ENCODE assay signal across 14 cellular contexts in the genomic region with DNA sequence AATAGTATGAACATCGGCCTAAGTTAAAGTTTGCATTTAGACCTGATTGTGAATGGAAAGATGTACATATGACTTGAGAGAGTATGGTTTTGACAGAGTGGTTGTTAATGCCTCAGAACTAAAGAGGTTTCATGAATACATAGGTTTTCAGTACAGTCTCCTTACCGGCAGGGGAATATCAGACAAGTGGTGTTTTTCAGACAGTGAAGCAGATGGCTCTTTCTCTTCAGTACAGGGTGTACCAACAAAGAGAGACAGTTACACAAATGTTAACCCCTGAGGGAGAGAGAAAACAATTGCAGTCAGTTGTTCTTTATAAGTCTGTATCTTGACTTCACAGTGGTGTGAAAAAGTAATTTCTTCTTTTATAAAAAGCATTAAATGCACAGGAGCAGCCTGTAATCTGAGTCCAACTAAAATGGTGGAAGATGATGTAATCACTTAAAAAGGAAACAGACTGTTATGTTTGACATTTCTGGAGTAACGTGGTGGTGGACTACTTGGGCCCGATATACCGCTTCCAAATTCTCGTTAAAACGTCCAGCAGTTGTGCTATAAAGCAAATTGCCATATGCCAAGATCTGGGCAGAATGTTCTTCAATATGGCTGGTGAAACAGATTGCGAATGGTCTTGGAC.
DNase-seq lines count a peak whose midpoint lies in the region; ATAC-seq and TF ChIP-seq lines count a peak whose summit lies in the region.
"Had no signal": no experiment of that assay in that cellular context is flagged by ENCODE, and none has a peak within 500 bp of the region (broad histone marks: within the 10 kb centered on the region; RNA-seq: fewer than 3 reads in every experiment).

No MANE protein-coding gene starts in this region.

- H3K27me3 Mint-ChIP-seq in chondrocyte (ENCODE audit: low read depth), result no peaks in the 10 kb centered on the region

- in situ Hi-C loops in GM23248 (cut with MboI), result no loop called here

- H3K4me1 Mint-ChIP-seq in chondrocyte (ENCODE audit: low read depth), result peaks cover 26% of the 10 kb centered on the region

- H3K9ac ChIP-seq in GM23248, result no peak overlapping the region

- H3K36me3 Mint-ChIP-seq in chondrocyte (ENCODE audit: low read depth), result no peaks in the 10 kb centered on the region

- TF ChIP-seq CTCF in chondrocyte (IDR thresholded peaks at IDR 0.05) (peak; percentile 32), RWPE1 (conservative IDR thresholded peaks at IDR 0.05; ENCODE audit: low read depth) (no peak)

- H3K27ac Mint-ChIP-seq in chondrocyte (ENCODE audit: unreplicated experiment), result no peak overlapping the region

- H3K4me3 ChIP-seq in skeletal muscle cell (ENCODE audit: low read depth, low read length), result no peak overlapping the region
- no peak overlapping the region for H3K4me3 ChIP-seq in GM23248
- H3K4me3 ChIP-seq: prostate gland had no signal

- no peaks in the 10 kb centered on the region for H3K9me3 ChIP-seq in GM23248 (ENCODE audit: low read depth)
- H3K9me3 ChIP-seq: prostate gland had no signal

- no peak for ATAC-seq in stimulated activated naive CD8-positive, alpha-beta T cell treated with anti-CD3 and anti-CD28 coated beads, Interleukin-15, Interleukin-2, amounts not matched to agents 100 U/mL and 50 U/mL, for 24 hours
- ATAC-seq: left colon had no signal

- DNase-seq in NCI-H1436 (lab: John Stamatoyannopoulos, UW), result peak; percentile 46
- peak; percentile 94 for DNase-seq in NCI-H2171 treated with DMSO at 0.1 percent for 48 hours (lab: John Stamatoyannopoulos, UW)
- no peak for DNase-seq in chondrocyte (ENCODE audit: low spot score)
- DNase-seq in skeletal muscle cell (ENCODE audit: low read depth), result peak; percentile 6
- no peak for DNase-seq in stimulated activated naive CD8-positive, alpha-beta T cell treated with anti-CD3 and anti-CD28 coated beads, Interleukin-15, Interleukin-2, amounts not matched to agents 100 U/mL and 50 U/mL, for 24 hours
- no peak for DNase-seq in GM23248
- DNase-seq in RWPE1 (ENCODE audit: low spot score), result no peak
- DNase-seq: C1 segment of cervical spinal cord, DMS79, hypothalamus, left colon, SW 1271, WERI-Rb-1 had no signal

- H3K4me2 ChIP-seq in GM23248 (ENCODE audit: unreplicated experiment), result no peak overlapping the region

- POLR2A ChIA-PET in RWPE1 (lab: Yijun Ruan, JAX; ENCODE audit: low non-redundant PET), result no interaction called here

- H3K36me3 ChIP-seq in GM23248 (ENCODE audit: low read depth), result no peaks in the 10 kb centered on the region
- H3K36me3 ChIP-seq: prostate gland, WERI-Rb-1 had no signal

- WGBS in GM23248 (ENCODE audit: low coverage in 1 of 2, low lambda C conversion rate in 2 of 2, missing lambda C conversion rate in 2 of 2), 2 experiments, result 60 to 65% methylated on average over 8 of the region's 8 CpGs

- H3K27me3 ChIP-seq in GM23248 (replicated peaks; ENCODE audit: insufficient read depth), result no peaks in the 10 kb centered on the region

- no peak overlapping the region for H3K4me3 Mint-ChIP-seq in chondrocyte (ENCODE audit: unreplicated experiment)

- no peaks in the 10 kb centered on the region for H3K9me2 ChIP-seq in GM23248 (ENCODE audit: insufficient read depth)

- H3K9me3 Mint-ChIP-seq in chondrocyte (ENCODE audit: low read depth), result no peaks in the 10 kb centered on the region

- H3K27ac ChIP-seq in GM23248, result no peak overlapping the region
- H3K27ac ChIP-seq in RWPE1, result no peak overlapping the region
- H3K27ac ChIP-seq: WERI-Rb-1 had no signal

- no peak overlapping the region for H2AFZ ChIP-seq in GM23248

- CTCF ChIA-PET in RWPE1 (lab: Yijun Ruan, JAX), result no interaction called here

- no peaks in the 10 kb centered on the region for H4K20me1 ChIP-seq in GM23248 (ENCODE audit: insufficient read depth)

- H3K4me1 ChIP-seq in GM23248 (ENCODE audit: insufficient read depth), result no peaks in the 10 kb centered on the region
- H3K4me1 ChIP-seq: prostate gland had no signal

- no peaks in the 10 kb centered on the region for H3F3A ChIP-seq in GM23248 (ENCODE audit: insufficient read depth)

- H3K79me2 ChIP-seq in GM23248 (ENCODE audit: insufficient read depth), result no peaks in the 10 kb centered on the region

Comparison
In these comparisons a context has a peak if more than half of its experiments do, and no peak if none do; other contexts are left out.
1. DNase-seq: peak in NCI-H1436 (single experiment), NCI-H2171 treated with DMSO at 0.1 percent for 48 hours (single experiment) and skeletal muscle cell (single experiment); none in chondrocyte (single experiment), stimulated activated naive CD8-positive, alpha-beta T cell treated with anti-CD3 and anti-CD28 coated beads, Interleukin-15, Interleukin-2, amounts not matched to agents 100 U/mL and 50 U/mL, for 24 hours (single experiment), GM23248 (single experiment) and RWPE1 (single experiment).